In the genomic region with DNA sequence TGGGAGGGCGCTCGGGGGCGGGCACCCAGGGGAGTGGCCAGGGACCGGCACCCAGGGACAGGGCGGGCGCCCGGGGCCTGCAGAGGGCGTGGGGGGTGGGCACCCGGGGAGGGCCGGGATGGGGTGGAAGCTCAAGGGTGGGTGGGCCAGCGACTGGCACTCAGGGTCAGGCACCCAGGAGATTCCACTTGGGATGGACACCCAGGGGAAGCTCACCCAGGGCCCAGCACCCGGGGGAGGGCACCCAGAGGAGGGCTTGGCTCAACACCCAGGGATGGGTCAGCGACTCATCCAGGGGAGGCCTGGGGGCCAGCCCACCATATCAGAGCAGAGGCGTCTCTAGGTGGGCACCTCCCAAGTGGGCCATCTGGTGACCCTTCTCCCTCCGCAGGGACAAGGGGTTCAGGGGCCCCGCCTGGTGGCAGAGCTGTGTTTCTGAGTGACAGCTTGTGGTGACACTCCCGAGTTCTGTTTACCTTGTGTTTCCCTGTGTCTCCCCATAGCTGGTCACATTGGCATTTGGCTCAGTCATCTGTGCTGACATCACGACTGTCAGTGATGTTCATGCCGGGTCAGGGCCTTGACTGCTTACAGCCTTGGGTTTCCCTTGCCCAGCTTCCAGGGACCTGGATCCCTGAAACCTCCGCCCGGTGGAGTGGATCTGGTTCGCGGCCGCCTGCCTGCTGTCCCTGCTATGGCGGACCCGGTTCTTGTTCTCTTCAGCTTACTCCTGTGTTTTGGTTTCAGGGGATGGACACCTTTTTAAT, we compare ENCODE assay signal across 8 cellular contexts. TPM values are rescaled to one million over a fixed set of nuclear protein-coding genes. Genes with fewer than 3 reads are reported as not detected.
A peak's percentile ranks its signal among the peaks of the same experiment; 100 is the strongest.
DNase-seq lines count a peak whose midpoint lies in the region; ATAC-seq, FAIRE-seq and TF ChIP-seq lines count a peak whose summit lies in the region.

No MANE protein-coding gene starts in this region.

- peaks cover 48% of the 10 kb centered on the region for H3K4me1 Mint-ChIP-seq in activated naive CD4-positive, alpha-beta T cell treated with anti-CD3 and anti-CD28 coated beads, Interleukin-2, amount 50 U/mL, for 24 hours

- no peaks in the 10 kb centered on the region for H3F3A ChIP-seq in PC-3 (ENCODE audit: low read length, unreplicated experiment)

- H3K9ac ChIP-seq in PC-3 (ENCODE audit: low read length) = peak overlapping the region; percentile 96

- peak in 2 of 4 donors; percentile 26 to 66 for TF ChIP-seq EP300 in upper lobe of left lung (IDR thresholded peaks at IDR 0.05)

- POLR2A ChIA-PET in PC-3 (lab: Charles Lee; ENCODE audit: unreplicated experiment) = interaction anchor here (0.6 to 1.6 kb wide), 2 partner anchors 26 to 79 kb away, joined by 3 to 5 read pairs; no protein-coding TSS in a partner anchor

- DNase-seq in D721Med (ENCODE audit: insufficient read length, low spot score) (peak; percentile 99), PC-3 (peak; percentile 89), glomerular visceral epithelial cell (ENCODE audit: extremely low spot score) (peak; percentile 56), osteoblast (ENCODE audit: insufficient read length, low spot score, missing footprints) (peak; percentile 100), upper lobe of left lung (peak; percentile 74 to 79)

- H3K9me2 ChIP-seq in PC-3 (replicated peaks; ENCODE audit: low read length) = no peaks in the 10 kb centered on the region

- peak overlapping the region; percentile 51 for H2AFZ ChIP-seq in PC-3 (ENCODE audit: low read length)
- peak overlapping the region; percentile 52 for H2AFZ ChIP-seq in osteoblast (ENCODE audit: low read length)

- no peak for FAIRE-seq in D721Med (lab: Jason Lieb, UNC)

- peaks cover 1% of the 10 kb centered on the region for H3K36me3 Mint-ChIP-seq in activated naive CD4-positive, alpha-beta T cell treated with anti-CD3 and anti-CD28 coated beads, Interleukin-2, amount 50 U/mL, for 24 hours

- peak; percentile 50 for TF ChIP-seq CTCF in D721Med (IDR thresholded peaks at IDR 0.05; ENCODE audit: insufficient read depth, missing control alignments)
- peak; percentile 62 for TF ChIP-seq CTCF in PC-3 (conservative IDR thresholded peaks at IDR 0.05; ENCODE audit: low read depth, low read length)
- peak; percentile 23 for TF ChIP-seq CTCF in osteoblast (IDR thresholded peaks at IDR 0.05; ENCODE audit: extremely low read depth, low read depth, low read length)
- peak in 5 of 6 experiments; percentile 24 to 59 (median 50) for TF ChIP-seq CTCF in upper lobe of left lung (IDR thresholded peaks at IDR 0.05)

- WGBS in upper lobe of left lung, 2 donors = 22 to 30% methylated on average over 11 to 16 of the region's 26 CpGs

- CTCF ChIA-PET in PC-3 (lab: Charles Lee) = interaction anchor here (0.6 to 2.5 kb wide), 4 partner anchors 35 to 1063 kb away, joined by 3 to 19 read pairs (median 10); no protein-coding TSS in a partner anchor

- H4K20me1 ChIP-seq in PC-3 (ENCODE audit: low read length) (no peaks in the 10 kb centered on the region), osteoblast (ENCODE audit: insufficient read depth, low read length) (no peaks in the 10 kb centered on the region)

- no peaks in the 10 kb centered on the region for H3K36me3 ChIP-seq in PC-3 (ENCODE audit: low read depth, low read length)
- H3K36me3 ChIP-seq in osteoblast (ENCODE audit: insufficient read depth, low read length) = no peaks in the 10 kb centered on the region
- peaks cover 0 to 4% (median 0%) of the 10 kb centered on the region in 4 donors for H3K36me3 ChIP-seq in upper lobe of left lung

- H3K4me2 ChIP-seq in PC-3 (ENCODE audit: low read length) (peak overlapping the region; percentile 94), osteoblast (ENCODE audit: insufficient read depth, low read length) (peak overlapping the region; percentile 94)

- peak overlapping the region; percentile 95 for H3K27ac Mint-ChIP-seq in activated naive CD4-positive, alpha-beta T cell treated with anti-CD3 and anti-CD28 coated beads, Interleukin-2, amount 50 U/mL, for 24 hours

- TF ChIP-seq POLR2A in upper lobe of left lung (IDR thresholded peaks at IDR 0.05) = no peak

- peak overlapping the region; percentile 77 for H3K4me3 ChIP-seq in PC-3 (ENCODE audit: low read length)
- peak overlapping the region; percentile 89 for H3K4me3 ChIP-seq in osteoblast (ENCODE audit: insufficient read depth, low read length)
- peak overlapping the region; percentile 26 to 80 (median 74) for H3K4me3 ChIP-seq in upper lobe of left lung

- H3K4me1 ChIP-seq in PC-3 (ENCODE audit: insufficient read depth, low read length) (peaks cover 18% of the 10 kb centered on the region), osteoblast (ENCODE audit: insufficient read depth, low read length) (peaks cover 23% of the 10 kb centered on the region), upper lobe of left lung (peaks cover 30 to 55% (median 47%) of the 10 kb centered on the region in 4 donors)

- H3K27me3 ChIP-seq in PC-3 (ENCODE audit: low read length) (no peaks in the 10 kb centered on the region), osteoblast (ENCODE audit: insufficient read depth, low read length) (no peaks in the 10 kb centered on the region), upper lobe of left lung (peaks cover 0 to 7% (median 0%) of the 10 kb centered on the region in 4 donors)

- H3K4me3 Mint-ChIP-seq in activated naive CD4-positive, alpha-beta T cell treated with anti-CD3 and anti-CD28 coated beads, Interleukin-2, amount 50 U/mL, for 24 hours = peak overlapping the region; percentile 88

- peak; percentile 22 for ATAC-seq in GM19438 (IDR thresholded peaks at IDR 0.05; ENCODE audit: low read depth, unreplicated experiment)
- ATAC-seq in HG03520 (IDR thresholded peaks at IDR 0.05; ENCODE audit: unreplicated experiment) = peak; percentile 8
- ATAC-seq in PC-3 = peak; percentile 75
- ATAC-seq in upper lobe of left lung (ENCODE audit: low FRiP score in 2 of 2) = peak; percentile 2 to 4

- H3K9me3 ChIP-seq in PC-3 (ENCODE audit: low read length) = no peaks in the 10 kb centered on the region
- H3K9me3 ChIP-seq in osteoblast (ENCODE audit: low read depth, low read length) = no peaks in the 10 kb centered on the region
- peaks cover 0 to 4% (median 0%) of the 10 kb centered on the region in 4 donors for H3K9me3 ChIP-seq in upper lobe of left lung

- intact Hi-C loops in PC-3 (cut with micrococcal nuclease) = loop anchor here (1.0 to 10.0 kb wide), 9 partner anchors 26 to 1979 kb away; a partner anchor contains a TSS

- BruUV-seq in PC-3 (replicated peaks; lab: Mats Ljungman, UMichigan) = no TSS peak

- H3K79me2 ChIP-seq in PC-3 (ENCODE audit: low read length) (peaks cover 24% of the 10 kb centered on the region), osteoblast (ENCODE audit: insufficient read depth, low read length) (peaks cover 18% of the 10 kb centered on the region)

- H3K27me3 Mint-ChIP-seq in activated naive CD4-positive, alpha-beta T cell treated with anti-CD3 and anti-CD28 coated beads, Interleukin-2, amount 50 U/mL, for 24 hours = no peaks in the 10 kb centered on the region

- H3K27ac ChIP-seq in PC-3 (ENCODE audit: low read length) (peak overlapping the region; percentile 93), osteoblast (ENCODE audit: low read depth, low read length) (peak overlapping the region; percentile 90), upper lobe of left lung (peak overlapping the region; percentile 99 to 100 (median 99))

- H3K9me3 Mint-ChIP-seq in activated naive CD4-positive, alpha-beta T cell treated with anti-CD3 and anti-CD28 coated beads, Interleukin-2, amount 50 U/mL, for 24 hours = no peaks in the 10 kb centered on the region

RNA-seq across cellular contexts. Expression of a gene that starts 0.7 kb away (rescaled TPM):
- total RNA-seq in PC-3 (2014; rRNA removed) = 13.3 and 18.3 TPM in 2 replicates
- total RNA-seq in osteoblast = 4.4 and 4.7 TPM in 2 replicates
- total RNA-seq in upper lobe of left lung = 10 to 100 TPM in 4 of 6 donors, 1 to 10 TPM in 2; 6.1 to 19.3 (median 13.9) TPM

RNA-seq across cellular contexts. Expression of a gene that starts 16.6 kb away (rescaled TPM):
- total RNA-seq in PC-3 (2014; rRNA removed) (1.2 and 2.2 TPM in 2 replicates), osteoblast (0.88 and 1.4 TPM in 2 replicates), upper lobe of left lung (1 to 10 TPM; 1.4 to 8.7 (median 2.0) TPM)

RNA-seq across cellular contexts. Expression of a gene that starts 26.3 kb away (rescaled TPM):
- total RNA-seq in PC-3 (2014; rRNA removed) (996 and 1,117 TPM in 2 replicates), osteoblast (253 and 278 TPM in 2 replicates), upper lobe of left lung (100 to 1,000 TPM; 198 to 385 (median 269) TPM)

RNA-seq across cellular contexts. Expression of a gene that starts 41.5 kb away (rescaled TPM):
- total RNA-seq in PC-3 (2014; rRNA removed) = 29.1 and 42.7 TPM in 2 replicates
- 2.9 and 3.2 TPM in 2 replicates for total RNA-seq in osteoblast
- total RNA-seq in upper lobe of left lung = 100 to 1,000 TPM in 1 of 6 donors, 10 to 100 TPM in 5; 15.7 to 160 (median 47.0) TPM

RNA-seq across cellular contexts. Expression of a gene that starts 57.3 kb away (rescaled TPM):
- total RNA-seq in PC-3 (2014; rRNA removed) (343 and 375 TPM in 2 replicates), osteoblast (34.5 and 51.4 TPM in 2 replicates), upper lobe of left lung (100 to 1,000 TPM in 1 of 6 donors, 10 to 100 TPM in 5; 42.4 to 161 (median 60.1) TPM)

Comparison
In these comparisons a context has a peak if more than half of its experiments do, and no peak if none do; other contexts are left out.
1. Peak in every context shown above with its lines: DNase-seq, ATAC-seq, H3K4me3 ChIP-seq and H3K27ac ChIP-seq.
2. ATAC-seq: peak in every context shown above with its lines; median percentile 75 in PC-3; 22 in GM19438; 8 in HG03520; 3 in upper lobe of left lung.